Comparison of ENCODE assay signal across 25 cellular contexts in genomic region chr12:120412421-120412820, GRCh38.
"Had no signal": no experiment of that assay in that cellular context is flagged by ENCODE, and none has a peak within 500 bp of the region (broad histone marks: within the 10 kb centered on the region; RNA-seq: fewer than 3 reads in every experiment).

No MANE protein-coding gene starts in this region.

- H3K36me3 ChIP-seq: breast epithelium, gastrocnemius medialis, left ventricle myocardium inferior, stomach, thyroid gland, upper lobe of left lung, vagina had no signal

- H3K9me3 Mint-ChIP-seq: activated naive CD8-positive, alpha-beta T cell treated with anti-CD3 and anti-CD28 coated beads, Interleukin-2, amount 50 U/mL, for 24 hours; endodermal cell; stimulated activated naive B cell treated with anti-CD40 and anti-IgM and Interleukin-4, amounts not matched to agents 10 μg/mL and 1 μg/mL and 100 μg/mL, for 72 hours had no signal

- H3K27me3 Mint-ChIP-seq: activated naive CD8-positive, alpha-beta T cell treated with anti-CD3 and anti-CD28 coated beads, Interleukin-2, amount 50 U/mL, for 24 hours had no signal

- H3K9me3 ChIP-seq: breast epithelium, gastrocnemius medialis, left ventricle myocardium inferior, stomach, thyroid gland, upper lobe of left lung, vagina had no signal

- H3K4me1 ChIP-seq: breast epithelium, gastrocnemius medialis, thyroid gland, upper lobe of left lung, vagina had no signal

- H3K4me1 Mint-ChIP-seq: activated naive CD8-positive, alpha-beta T cell treated with anti-CD3 and anti-CD28 coated beads, Interleukin-2, amount 50 U/mL, for 24 hours; stimulated activated naive B cell treated with anti-CD40 and anti-IgM and Interleukin-4, amounts not matched to agents 10 μg/mL and 1 μg/mL and 100 μg/mL, for 72 hours had no signal

- H3K4me3 Mint-ChIP-seq: activated naive CD8-positive, alpha-beta T cell treated with anti-CD3 and anti-CD28 coated beads, Interleukin-2, amount 50 U/mL, for 24 hours; endodermal cell; stimulated activated naive B cell treated with anti-CD40 and anti-IgM and Interleukin-4, amounts not matched to agents 10 μg/mL and 1 μg/mL and 100 μg/mL, for 72 hours had no signal

- H3K4me3 ChIP-seq: breast epithelium, gastrocnemius medialis, left ventricle myocardium inferior, lung, stomach, thyroid gland, upper lobe of left lung, vagina had no signal

- H3K36me3 Mint-ChIP-seq: stimulated activated naive B cell treated with anti-CD40 and anti-IgM and Interleukin-4, amounts not matched to agents 10 μg/mL and 1 μg/mL and 100 μg/mL, for 72 hours had no signal

- H3K27me3 ChIP-seq: breast epithelium, gastrocnemius medialis, stomach, thyroid gland, upper lobe of left lung, vagina had no signal

- H3K27ac Mint-ChIP-seq: activated naive CD8-positive, alpha-beta T cell treated with anti-CD3 and anti-CD28 coated beads, Interleukin-2, amount 50 U/mL, for 24 hours; endodermal cell; stimulated activated naive B cell treated with anti-CD40 and anti-IgM and Interleukin-4, amounts not matched to agents 10 μg/mL and 1 μg/mL and 100 μg/mL, for 72 hours had no signal

- ATAC-seq: activated naive CD8-positive, alpha-beta T cell treated with anti-CD3 and anti-CD28 coated beads, Interleukin-2, amount 50 U/mL, for 24 hours; esophagus mucosa; gastrocnemius medialis; right cardiac atrium; stimulated activated naive B cell treated with anti-CD40 and anti-IgM and Interleukin-4, amounts not matched to agents 10 μg/mL and 1 μg/mL and 100 μg/mL, for 72 hours had no signal

- DNase-seq: activated CD4-positive, alpha-beta T cell treated with anti-CD3 and anti-CD28 coated beads for 4 hours; activated CD4-positive, alpha-beta T cell treated with anti-CD3 and anti-CD28 coated beads, Interleukin-2, amount 50 U/mL, for 4 hours; activated gamma-delta T cell treated with Interleukin-2 at 50 U/mL for 16 hours; activated naive CD4-positive, alpha-beta T cell treated with anti-CD3 and anti-CD28 coated beads, Interleukin-2, amount 50 U/mL, for 16 hours; activated naive CD8-positive, alpha-beta T cell treated with anti-CD3 and anti-CD28 coated beads, Interleukin-2, amount 50 U/mL, for 24 hours; activated T-cell treated with anti-CD3 and anti-CD28 coated beads for 4 hours; amygdala; central memory CD4-positive, alpha-beta T cell; endodermal cell; gastrocnemius medialis; glutamatergic neuron; left ventricle myocardium inferior; nucleus accumbens; right cardiac atrium; stimulated activated CD4-positive, alpha-beta T cell treated with anti-CD3 and anti-CD28 coated beads, Interleukin-15, amount 100 ng/mL, for 24 hours; stimulated activated CD4-positive, alpha-beta T cell treated with anti-CD3 and anti-CD28 coated beads, Interleukin-2, amount 100 ng/mL, for 24 hours; stimulated activated naive B cell treated with anti-CD40 and anti-IgM and Interleukin-4, amounts not matched to agents 10 μg/mL and 1 μg/mL and 100 μg/mL, for 72 hours; stomach; T-helper 9 cell; thyroid gland; upper lobe of left lung had no signal
